Comparison of ENCODE assay signal across 1 cellular context in the genomic region with DNA sequence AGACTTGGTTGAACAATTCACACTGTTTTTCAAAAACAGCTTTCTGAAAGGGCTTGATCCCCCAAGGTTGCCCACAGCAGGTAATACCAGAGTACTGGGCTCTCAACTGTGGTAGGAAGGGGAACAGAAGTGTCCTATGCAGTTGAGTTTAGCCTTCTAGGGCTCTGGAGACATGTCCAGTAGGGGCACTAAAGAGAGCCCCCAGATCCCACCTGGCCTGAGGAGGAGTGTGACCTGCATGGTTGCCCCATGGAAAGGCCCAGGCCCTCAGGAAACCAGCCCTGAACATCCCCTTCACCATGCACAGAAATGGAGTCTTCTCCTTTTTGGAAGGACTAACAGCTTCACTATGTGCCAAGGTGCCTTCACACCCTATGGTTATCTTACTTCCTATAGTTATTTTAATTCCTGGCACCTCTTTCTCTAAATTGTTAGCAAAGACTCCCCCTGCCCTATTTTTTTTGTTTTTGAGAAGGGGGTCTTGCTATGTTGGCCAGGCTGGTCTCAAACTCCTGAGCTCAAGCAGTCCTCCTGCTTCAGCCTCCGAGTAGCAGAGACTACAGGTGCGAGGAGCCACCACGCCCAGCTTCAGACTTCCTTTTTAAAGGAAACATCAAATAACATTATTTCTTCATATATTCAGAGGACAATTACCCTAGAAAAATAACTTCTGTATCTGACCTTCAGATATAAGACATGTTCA.
TF ChIP-seq lines count a peak whose summit lies in the region.

No MANE protein-coding gene starts in this region.

TF ChIP-seq in GM23338, 12 proteins besides CTCF, POLR2A, EP300 and RAD21:
- TF ChIP-seq, protein P1, sequence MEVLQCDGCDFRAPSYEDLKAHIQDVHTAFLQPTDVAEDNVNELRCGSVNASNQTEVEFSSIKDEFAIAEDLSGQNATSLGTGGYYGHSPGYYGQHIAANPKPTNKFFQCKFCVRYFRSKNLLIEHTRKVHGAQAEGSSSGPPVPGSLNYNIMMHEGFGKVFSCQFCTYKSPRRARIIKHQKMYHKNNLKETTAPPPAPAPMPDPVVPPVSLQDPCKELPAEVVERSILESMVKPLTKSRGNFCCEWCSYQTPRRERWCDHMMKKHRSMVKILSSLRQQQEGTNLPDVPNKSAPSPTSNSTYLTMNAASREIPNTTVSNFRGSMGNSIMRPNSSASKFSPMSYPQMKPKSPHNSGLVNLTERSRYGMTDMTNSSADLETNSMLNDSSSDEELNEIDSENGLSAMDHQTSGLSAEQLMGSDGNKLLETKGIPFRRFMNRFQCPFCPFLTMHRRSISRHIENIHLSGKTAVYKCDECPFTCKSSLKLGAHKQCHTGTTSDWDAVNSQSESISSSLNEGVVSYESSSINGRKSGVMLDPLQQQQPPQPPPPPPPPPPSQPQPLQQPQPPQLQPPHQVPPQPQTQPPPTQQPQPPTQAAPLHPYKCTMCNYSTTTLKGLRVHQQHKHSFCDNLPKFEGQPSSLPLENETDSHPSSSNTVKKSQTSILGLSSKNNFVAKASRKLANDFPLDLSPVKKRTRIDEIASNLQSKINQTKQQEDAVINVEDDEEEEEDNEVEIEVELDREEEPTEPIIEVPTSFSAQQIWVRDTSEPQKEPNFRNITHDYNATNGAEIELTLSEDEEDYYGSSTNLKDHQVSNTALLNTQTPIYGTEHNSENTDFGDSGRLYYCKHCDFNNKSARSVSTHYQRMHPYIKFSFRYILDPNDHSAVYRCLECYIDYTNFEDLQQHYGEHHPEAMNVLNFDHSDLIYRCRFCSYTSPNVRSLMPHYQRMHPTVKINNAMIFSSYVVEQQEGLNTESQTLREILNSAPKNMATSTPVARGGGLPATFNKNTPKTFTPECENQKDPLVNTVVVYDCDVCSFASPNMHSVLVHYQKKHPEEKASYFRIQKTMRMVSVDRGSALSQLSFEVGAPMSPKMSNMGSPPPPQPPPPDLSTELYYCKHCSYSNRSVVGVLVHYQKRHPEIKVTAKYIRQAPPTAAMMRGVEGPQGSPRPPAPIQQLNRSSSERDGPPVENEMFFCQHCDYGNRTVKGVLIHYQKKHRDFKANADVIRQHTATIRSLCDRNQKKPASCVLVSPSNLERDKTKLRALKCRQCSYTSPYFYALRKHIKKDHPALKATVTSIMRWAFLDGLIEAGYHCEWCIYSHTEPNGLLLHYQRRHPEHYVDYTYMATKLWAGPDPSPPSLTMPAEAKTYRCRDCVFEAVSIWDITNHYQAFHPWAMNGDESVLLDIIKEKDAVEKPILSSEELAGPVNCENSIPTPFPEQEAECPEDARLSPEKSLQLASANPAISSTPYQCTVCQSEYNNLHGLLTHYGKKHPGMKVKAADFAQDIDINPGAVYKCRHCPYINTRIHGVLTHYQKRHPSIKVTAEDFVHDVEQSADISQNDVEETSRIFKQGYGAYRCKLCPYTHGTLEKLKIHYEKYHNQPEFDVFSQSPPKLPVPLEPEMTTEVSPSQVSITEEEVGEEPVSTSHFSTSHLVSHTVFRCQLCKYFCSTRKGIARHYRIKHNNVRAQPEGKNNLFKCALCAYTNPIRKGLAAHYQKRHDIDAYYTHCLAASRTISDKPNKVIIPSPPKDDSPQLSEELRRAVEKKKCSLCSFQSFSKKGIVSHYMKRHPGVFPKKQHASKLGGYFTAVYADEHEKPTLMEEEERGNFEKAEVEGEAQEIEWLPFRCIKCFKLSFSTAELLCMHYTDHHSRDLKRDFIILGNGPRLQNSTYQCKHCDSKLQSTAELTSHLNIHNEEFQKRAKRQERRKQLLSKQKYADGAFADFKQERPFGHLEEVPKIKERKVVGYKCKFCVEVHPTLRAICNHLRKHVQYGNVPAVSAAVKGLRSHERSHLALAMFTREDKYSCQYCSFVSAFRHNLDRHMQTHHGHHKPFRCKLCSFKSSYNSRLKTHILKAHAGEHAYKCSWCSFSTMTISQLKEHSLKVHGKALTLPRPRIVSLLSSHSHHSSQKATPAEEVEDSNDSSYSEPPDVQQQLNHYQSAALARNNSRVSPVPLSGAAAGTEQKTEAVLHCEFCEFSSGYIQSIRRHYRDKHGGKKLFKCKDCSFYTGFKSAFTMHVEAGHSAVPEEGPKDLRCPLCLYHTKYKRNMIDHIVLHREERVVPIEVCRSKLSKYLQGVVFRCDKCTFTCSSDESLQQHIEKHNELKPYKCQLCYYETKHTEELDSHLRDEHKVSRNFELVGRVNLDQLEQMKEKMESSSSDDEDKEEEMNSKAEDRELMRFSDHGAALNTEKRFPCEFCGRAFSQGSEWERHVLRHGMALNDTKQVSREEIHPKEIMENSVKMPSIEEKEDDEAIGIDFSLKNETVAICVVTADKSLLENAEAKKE (CRISPR knock-in tag; IDR thresholded peaks at IDR 0.05): no peak
- TF ChIP-seq EZH2 (IDR thresholded peaks at IDR 0.05; ENCODE audit: low read depth, unreplicated experiment): no peak
- TF ChIP-seq EZH2phosphoT487 (IDR thresholded peaks at IDR 0.05; ENCODE audit: unreplicated experiment): no peak
- no peak for TF ChIP-seq ZNF331 (CRISPR knock-in tag; IDR thresholded peaks at IDR 0.05; ENCODE audit: low read depth)
- TF ChIP-seq, protein P2, sequence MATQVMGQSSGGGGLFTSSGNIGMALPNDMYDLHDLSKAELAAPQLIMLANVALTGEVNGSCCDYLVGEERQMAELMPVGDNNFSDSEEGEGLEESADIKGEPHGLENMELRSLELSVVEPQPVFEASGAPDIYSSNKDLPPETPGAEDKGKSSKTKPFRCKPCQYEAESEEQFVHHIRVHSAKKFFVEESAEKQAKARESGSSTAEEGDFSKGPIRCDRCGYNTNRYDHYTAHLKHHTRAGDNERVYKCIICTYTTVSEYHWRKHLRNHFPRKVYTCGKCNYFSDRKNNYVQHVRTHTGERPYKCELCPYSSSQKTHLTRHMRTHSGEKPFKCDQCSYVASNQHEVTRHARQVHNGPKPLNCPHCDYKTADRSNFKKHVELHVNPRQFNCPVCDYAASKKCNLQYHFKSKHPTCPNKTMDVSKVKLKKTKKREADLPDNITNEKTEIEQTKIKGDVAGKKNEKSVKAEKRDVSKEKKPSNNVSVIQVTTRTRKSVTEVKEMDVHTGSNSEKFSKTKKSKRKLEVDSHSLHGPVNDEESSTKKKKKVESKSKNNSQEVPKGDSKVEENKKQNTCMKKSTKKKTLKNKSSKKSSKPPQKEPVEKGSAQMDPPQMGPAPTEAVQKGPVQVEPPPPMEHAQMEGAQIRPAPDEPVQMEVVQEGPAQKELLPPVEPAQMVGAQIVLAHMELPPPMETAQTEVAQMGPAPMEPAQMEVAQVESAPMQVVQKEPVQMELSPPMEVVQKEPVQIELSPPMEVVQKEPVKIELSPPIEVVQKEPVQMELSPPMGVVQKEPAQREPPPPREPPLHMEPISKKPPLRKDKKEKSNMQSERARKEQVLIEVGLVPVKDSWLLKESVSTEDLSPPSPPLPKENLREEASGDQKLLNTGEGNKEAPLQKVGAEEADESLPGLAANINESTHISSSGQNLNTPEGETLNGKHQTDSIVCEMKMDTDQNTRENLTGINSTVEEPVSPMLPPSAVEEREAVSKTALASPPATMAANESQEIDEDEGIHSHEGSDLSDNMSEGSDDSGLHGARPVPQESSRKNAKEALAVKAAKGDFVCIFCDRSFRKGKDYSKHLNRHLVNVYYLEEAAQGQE (IDR thresholded peaks at IDR 0.05; ENCODE audit: unreplicated experiment): no peak
- no peak for TF ChIP-seq CREB1 (CRISPR knock-in tag; IDR thresholded peaks at IDR 0.05; ENCODE audit: low read depth)
- TF ChIP-seq STAT1 (IDR thresholded peaks at IDR 0.05; ENCODE audit: unreplicated experiment): no peak
- TF ChIP-seq ZNF114 (CRISPR knock-in tag; IDR thresholded peaks at IDR 0.05): no peak
- TF ChIP-seq, protein P3, sequence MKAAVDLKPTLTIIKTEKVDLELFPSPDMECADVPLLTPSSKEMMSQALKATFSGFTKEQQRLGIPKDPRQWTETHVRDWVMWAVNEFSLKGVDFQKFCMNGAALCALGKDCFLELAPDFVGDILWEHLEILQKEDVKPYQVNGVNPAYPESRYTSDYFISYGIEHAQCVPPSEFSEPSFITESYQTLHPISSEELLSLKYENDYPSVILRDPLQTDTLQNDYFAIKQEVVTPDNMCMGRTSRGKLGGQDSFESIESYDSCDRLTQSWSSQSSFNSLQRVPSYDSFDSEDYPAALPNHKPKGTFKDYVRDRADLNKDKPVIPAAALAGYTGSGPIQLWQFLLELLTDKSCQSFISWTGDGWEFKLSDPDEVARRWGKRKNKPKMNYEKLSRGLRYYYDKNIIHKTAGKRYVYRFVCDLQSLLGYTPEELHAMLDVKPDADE (IDR thresholded peaks at IDR 0.05): no peak
- TF ChIP-seq JUNB (IDR thresholded peaks at IDR 0.05; ENCODE audit: unreplicated experiment): no peak
- TF ChIP-seq POLR2AphosphoS5 (IDR thresholded peaks at IDR 0.05; ENCODE audit: low read depth): no peak
